ENCODE assay signal across 26 cellular contexts in genomic region chr1:58045094-58045493, GRCh38.
"Had no signal": no experiment of that assay in that cellular context is flagged by ENCODE, and none has a peak within 500 bp of the region (broad histone marks: within the 10 kb centered on the region; RNA-seq: fewer than 3 reads in every experiment).

No MANE protein-coding gene starts in this region.

- H3K36me3 Mint-ChIP-seq: naive B cell; natural killer cell; neural progenitor cell; stimulated activated naive B cell treated with anti-CD40 and anti-IgM and Interleukin-4, amounts not matched to agents 10 μg/mL and 1 μg/mL and 100 μg/mL, for 72 hours; type B pancreatic cell had no signal

- ATAC-seq: heart right ventricle; left colon; left lung; natural killer cell; right cardiac atrium; sciatic nerve; stimulated activated naive B cell treated with anti-CD40 and anti-IgM and Interleukin-4, amounts not matched to agents 10 μg/mL and 1 μg/mL and 100 μg/mL, for 72 hours had no signal

- H3K27me3 Mint-ChIP-seq: stimulated activated naive CD8-positive, alpha-beta T cell treated with anti-CD3 and anti-CD28 coated beads, Interleukin-15, Interleukin-2, amounts not matched to agents 100 ng/mL and 50 ng/mL, for 24 hours had no signal

- H2AFZ ChIP-seq: hepatocyte, neural progenitor cell had no signal

- H3K4me1 Mint-ChIP-seq: naive B cell; natural killer cell; nephron progenitor cell; stimulated activated naive B cell treated with anti-CD40 and anti-IgM and Interleukin-4, amounts not matched to agents 10 μg/mL and 1 μg/mL and 100 μg/mL, for 72 hours had no signal

- H3K27ac Mint-ChIP-seq: naive B cell; natural killer cell; nephron progenitor cell; neural progenitor cell; progenitor cell of endocrine pancreas; stimulated activated naive B cell treated with anti-CD40 and anti-IgM and Interleukin-4, amounts not matched to agents 10 μg/mL and 1 μg/mL and 100 μg/mL, for 72 hours; stimulated activated naive CD8-positive, alpha-beta T cell treated with anti-CD3 and anti-CD28 coated beads, Interleukin-15, Interleukin-2, amounts not matched to agents 100 ng/mL and 50 ng/mL, for 24 hours; type B pancreatic cell had no signal

- DNase-seq: heart right ventricle; left colon; lower lobe of right lung; mammary epithelial cell; mesenchymal stem cell; naive B cell; natural killer cell; nephron progenitor cell; ovary; stimulated activated CD4-positive, alpha-beta T cell treated with anti-CD3 and anti-CD28 coated beads, Interleukin-12 subunit alpha, Interleukin-12 subunit beta, amount 100 ng/mL, for 4 hours; stimulated activated CD4-positive, alpha-beta T cell treated with anti-CD3 and anti-CD28 coated beads, Interleukin-15, amount 100 ng/mL, for 24 hours; stimulated activated CD4-positive, alpha-beta T cell treated with anti-CD3 and anti-CD28 coated beads, Interleukin-2, amount 100 ng/mL, for 24 hours; stimulated activated CD4-positive, alpha-beta T cell treated with anti-CD3 and anti-CD28 coated beads, Interleukin-4, amount 100 ng/mL, for 1 hour; stimulated activated naive B cell treated with anti-CD40 and anti-IgM and Interleukin-4, amounts not matched to agents 10 μg/mL and 1 μg/mL and 100 μg/mL, for 72 hours; substantia nigra had no signal

- H3K36me3 ChIP-seq: heart right ventricle, left lung, lower lobe of right lung, neural progenitor cell, ovary, tibial nerve, vagina had no signal

- H3K9me3 ChIP-seq: heart right ventricle, left lung, lower lobe of right lung, ovary, tibial nerve, vagina had no signal

- H3K4me3 ChIP-seq: heart right ventricle, hepatocyte, left lung, lower lobe of right lung, neural progenitor cell, ovary, skin epidermis, tibial nerve, vagina had no signal

- H3K4me1 ChIP-seq: heart right ventricle, left lung, lower lobe of right lung, neural progenitor cell, tibial nerve, vagina had no signal

- H3K79me2 ChIP-seq: hepatocyte had no signal

- H3K27ac ChIP-seq: heart right ventricle, hepatocyte, left lung, lower lobe of right lung, neural progenitor cell, ovary, skin epidermis, tibial nerve, vagina had no signal

- H3K9me3 Mint-ChIP-seq: natural killer cell; nephron progenitor cell; neural progenitor cell; stimulated activated naive B cell treated with anti-CD40 and anti-IgM and Interleukin-4, amounts not matched to agents 10 μg/mL and 1 μg/mL and 100 μg/mL, for 72 hours; type B pancreatic cell had no signal

- H3K4me3 Mint-ChIP-seq: naive B cell; natural killer cell; nephron progenitor cell; neural progenitor cell; stimulated activated naive B cell treated with anti-CD40 and anti-IgM and Interleukin-4, amounts not matched to agents 10 μg/mL and 1 μg/mL and 100 μg/mL, for 72 hours; stimulated activated naive CD8-positive, alpha-beta T cell treated with anti-CD3 and anti-CD28 coated beads, Interleukin-15, Interleukin-2, amounts not matched to agents 100 ng/mL and 50 ng/mL, for 24 hours; type B pancreatic cell had no signal

- H3K27me3 ChIP-seq: heart right ventricle, hepatocyte, left lung, neural progenitor cell, ovary, tibial nerve, vagina had no signal

- H3K4me2 ChIP-seq: hepatocyte, neural progenitor cell had no signal
